In the genomic region with DNA sequence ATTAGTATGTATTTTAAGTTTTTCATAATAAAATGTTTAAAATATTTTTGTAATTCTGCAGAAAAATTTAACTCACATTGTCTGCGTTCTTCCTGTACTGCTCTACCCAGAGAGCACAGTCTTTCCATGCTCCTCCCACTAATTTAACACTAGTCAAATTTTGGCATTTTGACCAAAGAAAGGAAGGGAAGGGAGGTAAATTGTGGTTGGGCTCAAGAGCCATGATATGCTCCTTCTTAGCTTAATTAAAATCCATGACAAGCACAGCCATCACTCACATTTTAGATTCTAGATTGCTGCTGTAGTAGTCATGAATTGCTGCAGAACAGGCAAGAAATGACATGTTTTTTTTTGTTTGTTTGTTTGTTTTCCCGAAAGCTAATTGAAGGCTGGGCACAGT, we compare ENCODE assay signal across 21 cellular contexts.
DNase-seq lines count a peak whose midpoint lies in the region; ATAC-seq and TF ChIP-seq lines count a peak whose summit lies in the region.
"Had no signal": no experiment of that assay in that cellular context is flagged by ENCODE, and none has a peak within 500 bp of the region (broad histone marks: within the 10 kb centered on the region; RNA-seq: fewer than 3 reads in every experiment).

No MANE protein-coding gene starts in this region.

- in situ Hi-C loops in mammary epithelial cell (cut with MboI; ENCODE audit: low sequenced_read_pairs in 2 of 2) = no loop called here

- no peaks in the 10 kb centered on the region for H3K79me2 ChIP-seq in mammary epithelial cell (ENCODE audit: insufficient read depth, low read length)

- no peak overlapping the region for H2AFZ ChIP-seq in mammary epithelial cell (ENCODE audit: low read depth, low read length)

- no TSS peak for BruUV-seq in MCF 10A (replicated peaks; lab: Mats Ljungman, UMichigan)
- no TSS peak for BruUV-seq in mammary epithelial cell (replicated peaks; lab: Mats Ljungman, UMichigan)

- no peak overlapping the region for H3K27ac ChIP-seq in mammary epithelial cell (ENCODE audit: insufficient read depth, low read depth, low read length)

- dilution Hi-C loops in mammary epithelial cell (cut with HindIII; ENCODE audit: low sequenced_read_pairs) = no loop called here

- H3K4me1 Mint-ChIP-seq in MCF 10A (ENCODE audit: insufficient read depth, unreplicated experiment) = peaks cover 9% of the 10 kb centered on the region

- peaks cover 7% of the 10 kb centered on the region for H3K4me1 ChIP-seq in mammary epithelial cell (ENCODE audit: insufficient read depth, low read length)
- H3K4me1 ChIP-seq: BE2C had no signal

- TF ChIP-seq CTCF in MCF 10A (IDR thresholded peaks at IDR 0.05; ENCODE audit: unreplicated experiment) = no peak
- TF ChIP-seq CTCF in mammary epithelial cell (conservative IDR thresholded peaks at IDR 0.05 in 1 of 2, IDR thresholded peaks at IDR 0.05 in 1 of 2; ENCODE audit: extremely low read depth in 1 of 2, insufficient read depth in 1 of 2, low read depth in 1 of 2, low read length in 2 of 2) = no peak

- H3K4me2 ChIP-seq in mammary epithelial cell (ENCODE audit: insufficient read depth, low read depth, low read length) = no peak overlapping the region

- H3K36me3 Mint-ChIP-seq in MCF 10A (ENCODE audit: insufficient read depth, unreplicated experiment) = peaks cover 19% of the 10 kb centered on the region
- H3K36me3 Mint-ChIP-seq: CD8-positive, alpha-beta memory T cell had no signal

- H3K27ac Mint-ChIP-seq in MCF 10A (ENCODE audit: low read depth, unreplicated experiment) = peak overlapping the region; percentile 53
- H3K27ac Mint-ChIP-seq: CD8-positive, alpha-beta memory T cell had no signal

- H3K4me3 ChIP-seq in mammary epithelial cell (replicated peaks in 1 of 3; ENCODE audit: insufficient read depth in 1 of 3, low read depth in 2 of 3, low read length in 3 of 3) = no peak overlapping the region

- no peaks in the 10 kb centered on the region for H3K27me3 Mint-ChIP-seq in MCF 10A (ENCODE audit: insufficient read depth, unreplicated experiment)
- H3K27me3 Mint-ChIP-seq: CD4-positive, CD25-positive, alpha-beta regulatory T cell; CD8-positive, alpha-beta memory T cell; IgD-negative memory B cell had no signal

- H3K4me3 Mint-ChIP-seq in MCF 10A (ENCODE audit: unreplicated experiment) = no peak overlapping the region
- H3K4me3 Mint-ChIP-seq: CD4-positive, CD25-positive, alpha-beta regulatory T cell; CD8-positive, alpha-beta memory T cell; H9 had no signal

- intact Hi-C loops in MCF 10A (cut with micrococcal nuclease) (no loop called here), mammary epithelial cell (cut with micrococcal nuclease) (no loop called here)

- H3K27me3 ChIP-seq in mammary epithelial cell (ENCODE audit: insufficient read depth, low read length) = no peaks in the 10 kb centered on the region
- H3K27me3 ChIP-seq: BE2C had no signal

- POLR2A ChIA-PET in MCF 10A (lab: Yijun Ruan, JAX) = interaction anchor here (1.2 kb wide), 1 partner anchor 10 kb away, joined by 4 read pairs; no protein-coding TSS in a partner anchor

- CTCF ChIA-PET in MCF 10A (lab: Yijun Ruan, JAX) = interaction anchor here (0.7 to 1.1 kb wide), 2 partner anchors 20 to 233 kb away, joined by 3 to 5 read pairs; no protein-coding TSS in a partner anchor
- CTCF ChIA-PET in mammary epithelial cell (lab: Charles Lee; ENCODE audit: low non-redundant PET) = no interaction called here

- H3K9me3 Mint-ChIP-seq in MCF 10A (ENCODE audit: unreplicated experiment) = no peaks in the 10 kb centered on the region
- H3K9me3 Mint-ChIP-seq: CD4-positive, CD25-positive, alpha-beta regulatory T cell; CD8-positive, alpha-beta memory T cell; H9; IgD-negative memory B cell had no signal

- ATAC-seq in GM21526 (IDR thresholded peaks at IDR 0.05; ENCODE audit: low FRiP score, unreplicated experiment) = no peak
- ATAC-seq: HepG2 had no signal

- no peak overlapping the region for H3K9ac ChIP-seq in mammary epithelial cell (ENCODE audit: insufficient read depth, low read length)

- WGBS in mammary epithelial cell (ENCODE audit: low coverage, missing lambda C conversion rate) = 100% methylated on average over 2 of the region's 2 CpGs

- H4K20me1 ChIP-seq in mammary epithelial cell (ENCODE audit: insufficient read depth, low read length) = no peaks in the 10 kb centered on the region

- DNase-seq in MCF 10A (ENCODE audit: unreplicated experiment) (no peak), mammary epithelial cell (no peak), astrocyte of the hippocampus (ENCODE audit: low read depth, low spot score) (peak; percentile 19), medulla oblongata (ENCODE audit: extremely low spot score) (peak; percentile 35), NCI-H2227 (lab: John Stamatoyannopoulos, UW; ENCODE audit: unreplicated experiment) (no peak), A172 (ENCODE audit: low spot score) (no peak)
- DNase-seq in stimulated activated CD4-positive, alpha-beta T cell treated with anti-CD3 and anti-CD28 coated beads, Interleukin-4, amount 100 ng/mL, for 1 hour = no peak
- DNase-seq: 8988T; ACHN; BE2C; CD8-positive, alpha-beta memory T cell; COR-L47; DMS 273 treated with DMSO at 0.1 percent for 48 hours; DMS53; DND-41; EL; H9 had no signal

- H3K9me3 ChIP-seq in mammary epithelial cell (replicated peaks; ENCODE audit: insufficient read depth, low read length) = no peaks in the 10 kb centered on the region
- H3K9me3 ChIP-seq: BE2C had no signal

- no peaks in the 10 kb centered on the region for H3K36me3 ChIP-seq in mammary epithelial cell (ENCODE audit: insufficient read depth, low read length)

Comparison
In these comparisons a context has a peak if more than half of its experiments do, and no peak if none do; other contexts are left out.
1. DNase-seq: peak in astrocyte of the hippocampus (single experiment) and medulla oblongata (single experiment); none in MCF 10A (single experiment), mammary epithelial cell (single experiment), NCI-H2227 (single experiment), stimulated activated CD4-positive, alpha-beta T cell treated with anti-CD3 and anti-CD28 coated beads, Interleukin-4, amount 100 ng/mL, for 1 hour (single experiment) and A172 (single experiment).